Comparison of ENCODE assay signal across 1 cellular context in the genomic region with DNA sequence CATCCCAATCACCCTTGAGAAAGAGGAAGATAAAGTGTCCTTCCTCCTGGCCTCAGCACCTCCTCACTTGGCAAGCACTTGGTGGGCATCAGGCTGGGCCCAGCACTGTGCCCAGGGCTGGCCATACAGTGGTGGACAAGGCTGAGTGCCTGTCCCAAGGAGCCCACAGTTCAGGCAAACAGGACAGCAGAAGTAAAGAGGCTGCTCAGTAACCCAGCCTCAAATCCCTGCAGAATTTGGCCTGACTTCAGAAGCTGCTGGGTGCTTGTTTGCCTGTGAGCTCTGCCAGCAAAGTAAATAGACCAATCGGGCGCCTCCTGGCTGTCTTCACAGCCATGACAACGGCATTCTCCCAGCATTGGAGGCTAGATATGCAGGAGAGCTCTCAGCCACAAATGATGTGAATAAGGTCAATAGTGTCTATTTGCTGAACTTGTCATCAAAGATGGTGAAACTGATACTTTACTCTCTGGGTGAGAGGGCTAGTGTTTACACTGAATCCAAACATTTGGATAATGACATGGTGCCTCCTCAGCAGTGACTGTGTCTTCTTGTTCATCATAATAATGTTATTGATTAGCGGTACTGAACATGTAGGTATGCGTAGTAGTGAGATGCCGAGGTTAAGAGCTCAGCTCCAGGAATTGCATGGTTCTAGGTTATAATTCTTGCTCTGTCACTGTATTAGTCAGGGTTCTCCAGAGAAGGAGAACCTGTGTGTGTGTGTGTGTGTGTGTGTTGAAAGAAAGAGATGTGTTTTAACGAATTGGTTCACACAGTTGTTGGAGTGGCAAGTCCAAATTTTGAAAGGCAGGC.
TF ChIP-seq lines count a peak whose summit lies in the region.

No MANE protein-coding gene starts in this region.

TF ChIP-seq in GM23338, 12 proteins besides CTCF, POLR2A, EP300 and RAD21:
- TF ChIP-seq, protein P1, sequence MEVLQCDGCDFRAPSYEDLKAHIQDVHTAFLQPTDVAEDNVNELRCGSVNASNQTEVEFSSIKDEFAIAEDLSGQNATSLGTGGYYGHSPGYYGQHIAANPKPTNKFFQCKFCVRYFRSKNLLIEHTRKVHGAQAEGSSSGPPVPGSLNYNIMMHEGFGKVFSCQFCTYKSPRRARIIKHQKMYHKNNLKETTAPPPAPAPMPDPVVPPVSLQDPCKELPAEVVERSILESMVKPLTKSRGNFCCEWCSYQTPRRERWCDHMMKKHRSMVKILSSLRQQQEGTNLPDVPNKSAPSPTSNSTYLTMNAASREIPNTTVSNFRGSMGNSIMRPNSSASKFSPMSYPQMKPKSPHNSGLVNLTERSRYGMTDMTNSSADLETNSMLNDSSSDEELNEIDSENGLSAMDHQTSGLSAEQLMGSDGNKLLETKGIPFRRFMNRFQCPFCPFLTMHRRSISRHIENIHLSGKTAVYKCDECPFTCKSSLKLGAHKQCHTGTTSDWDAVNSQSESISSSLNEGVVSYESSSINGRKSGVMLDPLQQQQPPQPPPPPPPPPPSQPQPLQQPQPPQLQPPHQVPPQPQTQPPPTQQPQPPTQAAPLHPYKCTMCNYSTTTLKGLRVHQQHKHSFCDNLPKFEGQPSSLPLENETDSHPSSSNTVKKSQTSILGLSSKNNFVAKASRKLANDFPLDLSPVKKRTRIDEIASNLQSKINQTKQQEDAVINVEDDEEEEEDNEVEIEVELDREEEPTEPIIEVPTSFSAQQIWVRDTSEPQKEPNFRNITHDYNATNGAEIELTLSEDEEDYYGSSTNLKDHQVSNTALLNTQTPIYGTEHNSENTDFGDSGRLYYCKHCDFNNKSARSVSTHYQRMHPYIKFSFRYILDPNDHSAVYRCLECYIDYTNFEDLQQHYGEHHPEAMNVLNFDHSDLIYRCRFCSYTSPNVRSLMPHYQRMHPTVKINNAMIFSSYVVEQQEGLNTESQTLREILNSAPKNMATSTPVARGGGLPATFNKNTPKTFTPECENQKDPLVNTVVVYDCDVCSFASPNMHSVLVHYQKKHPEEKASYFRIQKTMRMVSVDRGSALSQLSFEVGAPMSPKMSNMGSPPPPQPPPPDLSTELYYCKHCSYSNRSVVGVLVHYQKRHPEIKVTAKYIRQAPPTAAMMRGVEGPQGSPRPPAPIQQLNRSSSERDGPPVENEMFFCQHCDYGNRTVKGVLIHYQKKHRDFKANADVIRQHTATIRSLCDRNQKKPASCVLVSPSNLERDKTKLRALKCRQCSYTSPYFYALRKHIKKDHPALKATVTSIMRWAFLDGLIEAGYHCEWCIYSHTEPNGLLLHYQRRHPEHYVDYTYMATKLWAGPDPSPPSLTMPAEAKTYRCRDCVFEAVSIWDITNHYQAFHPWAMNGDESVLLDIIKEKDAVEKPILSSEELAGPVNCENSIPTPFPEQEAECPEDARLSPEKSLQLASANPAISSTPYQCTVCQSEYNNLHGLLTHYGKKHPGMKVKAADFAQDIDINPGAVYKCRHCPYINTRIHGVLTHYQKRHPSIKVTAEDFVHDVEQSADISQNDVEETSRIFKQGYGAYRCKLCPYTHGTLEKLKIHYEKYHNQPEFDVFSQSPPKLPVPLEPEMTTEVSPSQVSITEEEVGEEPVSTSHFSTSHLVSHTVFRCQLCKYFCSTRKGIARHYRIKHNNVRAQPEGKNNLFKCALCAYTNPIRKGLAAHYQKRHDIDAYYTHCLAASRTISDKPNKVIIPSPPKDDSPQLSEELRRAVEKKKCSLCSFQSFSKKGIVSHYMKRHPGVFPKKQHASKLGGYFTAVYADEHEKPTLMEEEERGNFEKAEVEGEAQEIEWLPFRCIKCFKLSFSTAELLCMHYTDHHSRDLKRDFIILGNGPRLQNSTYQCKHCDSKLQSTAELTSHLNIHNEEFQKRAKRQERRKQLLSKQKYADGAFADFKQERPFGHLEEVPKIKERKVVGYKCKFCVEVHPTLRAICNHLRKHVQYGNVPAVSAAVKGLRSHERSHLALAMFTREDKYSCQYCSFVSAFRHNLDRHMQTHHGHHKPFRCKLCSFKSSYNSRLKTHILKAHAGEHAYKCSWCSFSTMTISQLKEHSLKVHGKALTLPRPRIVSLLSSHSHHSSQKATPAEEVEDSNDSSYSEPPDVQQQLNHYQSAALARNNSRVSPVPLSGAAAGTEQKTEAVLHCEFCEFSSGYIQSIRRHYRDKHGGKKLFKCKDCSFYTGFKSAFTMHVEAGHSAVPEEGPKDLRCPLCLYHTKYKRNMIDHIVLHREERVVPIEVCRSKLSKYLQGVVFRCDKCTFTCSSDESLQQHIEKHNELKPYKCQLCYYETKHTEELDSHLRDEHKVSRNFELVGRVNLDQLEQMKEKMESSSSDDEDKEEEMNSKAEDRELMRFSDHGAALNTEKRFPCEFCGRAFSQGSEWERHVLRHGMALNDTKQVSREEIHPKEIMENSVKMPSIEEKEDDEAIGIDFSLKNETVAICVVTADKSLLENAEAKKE (CRISPR knock-in tag; IDR thresholded peaks at IDR 0.05) = no peak
- no peak for TF ChIP-seq ZNF114 (CRISPR knock-in tag; IDR thresholded peaks at IDR 0.05)
- TF ChIP-seq, protein P2, sequence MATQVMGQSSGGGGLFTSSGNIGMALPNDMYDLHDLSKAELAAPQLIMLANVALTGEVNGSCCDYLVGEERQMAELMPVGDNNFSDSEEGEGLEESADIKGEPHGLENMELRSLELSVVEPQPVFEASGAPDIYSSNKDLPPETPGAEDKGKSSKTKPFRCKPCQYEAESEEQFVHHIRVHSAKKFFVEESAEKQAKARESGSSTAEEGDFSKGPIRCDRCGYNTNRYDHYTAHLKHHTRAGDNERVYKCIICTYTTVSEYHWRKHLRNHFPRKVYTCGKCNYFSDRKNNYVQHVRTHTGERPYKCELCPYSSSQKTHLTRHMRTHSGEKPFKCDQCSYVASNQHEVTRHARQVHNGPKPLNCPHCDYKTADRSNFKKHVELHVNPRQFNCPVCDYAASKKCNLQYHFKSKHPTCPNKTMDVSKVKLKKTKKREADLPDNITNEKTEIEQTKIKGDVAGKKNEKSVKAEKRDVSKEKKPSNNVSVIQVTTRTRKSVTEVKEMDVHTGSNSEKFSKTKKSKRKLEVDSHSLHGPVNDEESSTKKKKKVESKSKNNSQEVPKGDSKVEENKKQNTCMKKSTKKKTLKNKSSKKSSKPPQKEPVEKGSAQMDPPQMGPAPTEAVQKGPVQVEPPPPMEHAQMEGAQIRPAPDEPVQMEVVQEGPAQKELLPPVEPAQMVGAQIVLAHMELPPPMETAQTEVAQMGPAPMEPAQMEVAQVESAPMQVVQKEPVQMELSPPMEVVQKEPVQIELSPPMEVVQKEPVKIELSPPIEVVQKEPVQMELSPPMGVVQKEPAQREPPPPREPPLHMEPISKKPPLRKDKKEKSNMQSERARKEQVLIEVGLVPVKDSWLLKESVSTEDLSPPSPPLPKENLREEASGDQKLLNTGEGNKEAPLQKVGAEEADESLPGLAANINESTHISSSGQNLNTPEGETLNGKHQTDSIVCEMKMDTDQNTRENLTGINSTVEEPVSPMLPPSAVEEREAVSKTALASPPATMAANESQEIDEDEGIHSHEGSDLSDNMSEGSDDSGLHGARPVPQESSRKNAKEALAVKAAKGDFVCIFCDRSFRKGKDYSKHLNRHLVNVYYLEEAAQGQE (IDR thresholded peaks at IDR 0.05; ENCODE audit: unreplicated experiment) = no peak
- no peak for TF ChIP-seq CREB1 (CRISPR knock-in tag; IDR thresholded peaks at IDR 0.05; ENCODE audit: low read depth)
- no peak for TF ChIP-seq EZH2 (IDR thresholded peaks at IDR 0.05; ENCODE audit: low read depth, unreplicated experiment)
- TF ChIP-seq EZH2phosphoT487 (IDR thresholded peaks at IDR 0.05; ENCODE audit: unreplicated experiment) = no peak
- TF ChIP-seq JUNB (IDR thresholded peaks at IDR 0.05; ENCODE audit: unreplicated experiment) = no peak
- TF ChIP-seq STAT1 (IDR thresholded peaks at IDR 0.05; ENCODE audit: unreplicated experiment) = no peak
- no peak for TF ChIP-seq ZNF331 (CRISPR knock-in tag; IDR thresholded peaks at IDR 0.05; ENCODE audit: low read depth)
- TF ChIP-seq POLR2AphosphoS5 (IDR thresholded peaks at IDR 0.05; ENCODE audit: low read depth) = no peak
- no peak for TF ChIP-seq NANOG (IDR thresholded peaks at IDR 0.05; ENCODE audit: borderline replicate concordance)
- TF ChIP-seq, protein P3, sequence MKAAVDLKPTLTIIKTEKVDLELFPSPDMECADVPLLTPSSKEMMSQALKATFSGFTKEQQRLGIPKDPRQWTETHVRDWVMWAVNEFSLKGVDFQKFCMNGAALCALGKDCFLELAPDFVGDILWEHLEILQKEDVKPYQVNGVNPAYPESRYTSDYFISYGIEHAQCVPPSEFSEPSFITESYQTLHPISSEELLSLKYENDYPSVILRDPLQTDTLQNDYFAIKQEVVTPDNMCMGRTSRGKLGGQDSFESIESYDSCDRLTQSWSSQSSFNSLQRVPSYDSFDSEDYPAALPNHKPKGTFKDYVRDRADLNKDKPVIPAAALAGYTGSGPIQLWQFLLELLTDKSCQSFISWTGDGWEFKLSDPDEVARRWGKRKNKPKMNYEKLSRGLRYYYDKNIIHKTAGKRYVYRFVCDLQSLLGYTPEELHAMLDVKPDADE (IDR thresholded peaks at IDR 0.05) = no peak
